In genomic region chr17:39208893-39209292, GRCh38 we compare ENCODE assay signal across 8 cellular contexts. TPM values are rescaled to one million over a fixed set of nuclear protein-coding genes. Genes with fewer than 3 reads are reported as not detected.
DNase-seq lines count a peak whose midpoint lies in the region; ATAC-seq and TF ChIP-seq lines count a peak whose summit lies in the region.

No MANE protein-coding gene starts in this region.

- H2AFZ ChIP-seq in OCI-LY3 (ENCODE audit: low read depth, low read length) (no peak overlapping the region; the same call in 1 of the 2 replicates), PC-9 (no peak overlapping the region)

- CTCF ChIA-PET in PC-9 (lab: Charles Lee): interaction anchor here (0.6 kb wide), 1 partner anchor 36 kb away, joined by 4 read pairs; no protein-coding TSS in a partner anchor

- peak overlapping the region; percentile 73 for H3K4me2 ChIP-seq in OCI-LY3 (ENCODE audit: low read length)
- no peak overlapping the region for H3K4me2 ChIP-seq in PC-9

- ATAC-seq in GM21786 (IDR thresholded peaks at IDR 0.05; ENCODE audit: unreplicated experiment): peak; percentile 46

- POLR2A ChIA-PET in PC-9 (lab: Charles Lee; ENCODE audit: unreplicated experiment): no interaction called here

- H4K20me1 ChIP-seq in OCI-LY3 (ENCODE audit: insufficient read depth, low read length) (peaks cover 6% of the 10 kb centered on the region; the same call in 1 of the 2 replicates), PC-9 (ENCODE audit: insufficient read depth) (peaks cover 14% of the 10 kb centered on the region)

- H3K9me2 ChIP-seq in PC-9 (ENCODE audit: insufficient read depth): no peaks in the 10 kb centered on the region

- BruUV-seq in PC-9 (replicated peaks; lab: Mats Ljungman, UMichigan): no TSS peak

- TF ChIP-seq CTCF in GM12865 (IDR thresholded peaks at IDR 0.05; ENCODE audit: insufficient read depth, low read depth, low read length, missing control alignments) (no peak), OCI-LY3 (IDR thresholded peaks at IDR 0.05; ENCODE audit: low read depth, low read length) (no peak), foreskin fibroblast (IDR thresholded peaks at IDR 0.05; ENCODE audit: low read depth, low read length) (no peak), PC-9 (conservative IDR thresholded peaks at IDR 0.05) (no peak)

- DNase-seq in GM12865 (ENCODE audit: low read depth) (peak; percentile 82), left kidney (ENCODE audit: low read depth, low spot score) (peak; percentile 60), cerebellar nuclear complex (lab: John Stamatoyannopoulos, UW) (no peak), inferior parietal cortex (ENCODE audit: extremely low spot score) (no peak), foreskin fibroblast (no peak), PC-9 (no peak)

- H3K4me3 ChIP-seq in GM12865 (ENCODE audit: low read depth, low read length): no peak overlapping the region
- peak overlapping the region; percentile 77 for H3K4me3 ChIP-seq in OCI-LY3 (ENCODE audit: low read length)
- H3K4me3 ChIP-seq in foreskin fibroblast (ENCODE audit: low read depth in 1 of 2, low read length in 2 of 2): no peak overlapping the region
- no peak overlapping the region for H3K4me3 ChIP-seq in PC-9

- peaks cover 12% of the 10 kb centered on the region for H3K36me3 ChIP-seq in OCI-LY3 (replicated peaks; ENCODE audit: low read depth, low read length)
- H3K36me3 ChIP-seq in PC-9 (ENCODE audit: low read depth): peaks cover 1% of the 10 kb centered on the region

- peak overlapping the region; percentile 34; the same call in 1 of the 2 replicates for H3K9ac ChIP-seq in OCI-LY3 (ENCODE audit: low read length)

- peaks cover 21% of the 10 kb centered on the region for H3K4me1 ChIP-seq in OCI-LY3 (ENCODE audit: low read length)
- no peaks in the 10 kb centered on the region for H3K4me1 ChIP-seq in PC-9 (replicated peaks; ENCODE audit: insufficient read depth)

- H3K9me3 ChIP-seq in OCI-LY3 (ENCODE audit: insufficient read depth, low read length) (no peaks in the 10 kb centered on the region), PC-9 (ENCODE audit: insufficient read depth, low read depth) (no peaks in the 10 kb centered on the region)

- H3K27me3 ChIP-seq in OCI-LY3 (ENCODE audit: low read depth, low read length) (peaks cover 22% of the 10 kb centered on the region), PC-9 (ENCODE audit: insufficient read depth, low read depth) (no peaks in the 10 kb centered on the region)

- H3F3A ChIP-seq in PC-9 (ENCODE audit: insufficient read depth, low read depth): peaks cover 41% of the 10 kb centered on the region

- intact Hi-C loops in PC-9 (cut with micrococcal nuclease; ENCODE audit: unreplicated experiment): loop anchor here (5.0 kb wide), 1 partner anchor 413 kb away; no protein-coding TSS in a partner anchor

- H3K27ac ChIP-seq in OCI-LY3 (ENCODE audit: low read length) (no peak overlapping the region), PC-9 (no peak overlapping the region)

- H3K79me2 ChIP-seq in OCI-LY3 (ENCODE audit: low read length): no peaks in the 10 kb centered on the region
- H3K79me2 ChIP-seq in PC-9 (ENCODE audit: low read depth): 0 out of 2 replicates have a peak, but pooled peaks cover under 1% of the 10 kb centered on the region

RNA-seq across cellular contexts. Expression of gene RPL19, which starts 8.8 kb away (rescaled TPM):
- 1,438 and 1,670 TPM in 2 replicates for total RNA-seq in PC-9 (2021)

RNA-seq across cellular contexts. Expression of gene CACNB1, which starts 11.4 kb away (rescaled TPM):
- total RNA-seq in PC-9 (2021): 21.4 and 26.0 TPM in 2 replicates

RNA-seq across cellular contexts. Expression of gene STAC2, which starts 16.9 kb away (rescaled TPM):
- total RNA-seq in PC-9 (2021): 0.17 and 0.28 TPM in 2 replicates

RNA-seq across cellular contexts. Expression of gene ARL5C, which starts 42.9 kb away (rescaled TPM):
- total RNA-seq in PC-9 (2021): not detected in 2 replicates

RNA-seq across cellular contexts. Expression of gene PLXDC1, which starts 57.5 kb away (rescaled TPM):
- total RNA-seq in PC-9 (2021): 2.5 and 2.9 TPM in 2 replicates

Comparison
In these comparisons a context has a peak if more than half of its experiments do, and no peak if none do; other contexts are left out.
1. DNase-seq: peak in GM12865 (single experiment) and left kidney (single experiment); none in cerebellar nuclear complex (0 of 2), inferior parietal cortex (single experiment), foreskin fibroblast (0 of 2) and PC-9 (0 of 2).